In genomic region chr12:20367731-20368652, GRCh38 we compare ENCODE assay signal across 1 cellular context.
TF ChIP-seq lines count a peak whose summit lies in the region.

Gene PDE3A (plus strand): TSS chr12:20368537. CDS start chr12:20369285, 748 bp downstream.

TF ChIP-seq in H1, 55 proteins besides CTCF, POLR2A, EP300 and RAD21 (continued from another document):
- TF ChIP-seq JUN (IDR thresholded peaks at IDR 0.05; ENCODE audit: low read depth, low read length) (no peak), POLR2AphosphoS5 (IDR thresholded peaks at IDR 0.05; ENCODE audit: low read depth, low read length) (no peak), FOSL1 (IDR thresholded peaks at IDR 0.05; ENCODE audit: insufficient read depth, low read depth, low read length) (no peak), CTBP2 (IDR thresholded peaks at IDR 0.05; ENCODE audit: borderline replicate concordance, insufficient read depth, insufficient read length, low read length) (no peak), JUND (IDR thresholded peaks at IDR 0.05; ENCODE audit: low read length) (no peak), SIX5 (IDR thresholded peaks at IDR 0.05; ENCODE audit: low read depth, low read length) (no peak), ATF2 (IDR thresholded peaks at IDR 0.05; ENCODE audit: low read length) (no peak), CREB1 (IDR thresholded peaks at IDR 0.05) (no peak), YY1 (IDR thresholded peaks at IDR 0.05; ENCODE audit: low read depth, low read length) (0 out of 2 replicates have a peak, but pooled peaks have one; percentile 10), CEBPB (IDR thresholded peaks at IDR 0.05; ENCODE audit: low read depth, low read length) (0 out of 2 replicates have a peak, but pooled peaks have one; percentile 44), EZH2 (IDR thresholded peaks at IDR 0.05; ENCODE audit: low read depth, low read length, severe bottlenecking) (no peak), CBX5 (IDR thresholded peaks at IDR 0.05; ENCODE audit: low read depth, low read length) (no peak), KDM4A (IDR thresholded peaks at IDR 0.05; ENCODE audit: low read depth, low read length, severe bottlenecking) (peak; percentile 77), SAP30 (IDR thresholded peaks at IDR 0.05; ENCODE audit: insufficient read depth, insufficient replicate concordance, low read length) (no peak), NANOG (IDR thresholded peaks at IDR 0.05; ENCODE audit: insufficient read depth, low read depth, low read length, poor library complexity, severe bottlenecking) (no peak), GTF2F1 (IDR thresholded peaks at IDR 0.05; ENCODE audit: borderline replicate concordance, low read depth, low read length) (no peak), MAX (IDR thresholded peaks at IDR 0.05) (peak; percentile 23; the same call in 1 of the 2 replicates), SRF (IDR thresholded peaks at IDR 0.05; ENCODE audit: low read depth, low read length) (peak; percentile 38; the same call in 1 of the 2 replicates), CHD1 (IDR thresholded peaks at IDR 0.05; ENCODE audit: low read depth, low read length) (no peak), SP4 (IDR thresholded peaks at IDR 0.05; ENCODE audit: low read length) (no peak), PHF8 (conservative IDR thresholded peaks at IDR 0.05; ENCODE audit: low read depth, low read length) (no peak), HDAC2 (IDR thresholded peaks at IDR 0.05; ENCODE audit: borderline replicate concordance in 1 of 2, low read depth in 2 of 2, low read length in 2 of 2) (peak in 1 of 2 experiments; percentile 82; a peak in 1 of 4 replicates), ATF3 (IDR thresholded peaks at IDR 0.05; ENCODE audit: insufficient read depth, low read depth, low read length) (no peak), SIRT6 (IDR thresholded peaks at IDR 0.05; ENCODE audit: low read length) (no peak), TEAD4 (IDR thresholded peaks at IDR 0.05; ENCODE audit: low read depth, low read length) (no peak), KDM5A (IDR thresholded peaks at IDR 0.05; ENCODE audit: low read length) (no peak), SP1 (IDR thresholded peaks at IDR 0.05; ENCODE audit: low read depth, low read length) (no peak), ZNF274 (IDR thresholded peaks at IDR 0.05; ENCODE audit: borderline replicate concordance, extremely low read depth, low read length) (no peak), RXRA (IDR thresholded peaks at IDR 0.05; ENCODE audit: insufficient read depth, low read depth, low read length) (no peak), GABPA (IDR thresholded peaks at IDR 0.05; ENCODE audit: borderline replicate concordance, insufficient read depth, low read length) (no peak), EGR1 (IDR thresholded peaks at IDR 0.05; ENCODE audit: borderline replicate concordance, low read depth, low read length) (peak; percentile 28; the same call in 1 of the 2 replicates), POU5F1 (IDR thresholded peaks at IDR 0.05; ENCODE audit: low read depth, low read length) (no peak), BCL11A (IDR thresholded peaks at IDR 0.05; ENCODE audit: low read depth in 2 of 2, low read length in 2 of 2) (no peak), CBX8 (IDR thresholded peaks at IDR 0.05; ENCODE audit: borderline replicate concordance, low read depth, low read length) (no peak), E2F6 (IDR thresholded peaks at IDR 0.05) (no peak), RNF2 (IDR thresholded peaks at IDR 0.05; ENCODE audit: borderline replicate concordance, low read depth, low read length, missing control alignments, poor library complexity, severe bottlenecking) (no peak)
